ENCODE assay signal across 7 cellular contexts in genomic region chrX:111742018-111742417, GRCh38.
"Had no signal": no experiment of that assay in that cellular context is flagged by ENCODE, and none has a peak within 500 bp of the region (broad histone marks: within the 10 kb centered on the region; RNA-seq: fewer than 3 reads in every experiment).

No MANE protein-coding gene starts in this region.

- DNase-seq: GM23248, GOT3, H7, HFFc6, IMR-90 had no signal

- H2AFZ ChIP-seq: GM23248 had no signal

- H3K27ac ChIP-seq: GM23248 had no signal

- H3K9me3 ChIP-seq: HAP-1 had no signal

- FAIRE-seq: HTR-8/SVneo had no signal

- H3K4me1 ChIP-seq: HAP-1 had no signal

- H3K27ac Mint-ChIP-seq: HFFc6 had no signal

- H3K4me3 ChIP-seq: GM23248, HAP-1 had no signal

- H3K4me3 Mint-ChIP-seq: HFFc6 had no signal

- H3K9me3 Mint-ChIP-seq: HFFc6 had no signal

- H3K9ac ChIP-seq: GM23248 had no signal
